29 cellular contexts compared by ENCODE assay signal in the genomic region with DNA sequence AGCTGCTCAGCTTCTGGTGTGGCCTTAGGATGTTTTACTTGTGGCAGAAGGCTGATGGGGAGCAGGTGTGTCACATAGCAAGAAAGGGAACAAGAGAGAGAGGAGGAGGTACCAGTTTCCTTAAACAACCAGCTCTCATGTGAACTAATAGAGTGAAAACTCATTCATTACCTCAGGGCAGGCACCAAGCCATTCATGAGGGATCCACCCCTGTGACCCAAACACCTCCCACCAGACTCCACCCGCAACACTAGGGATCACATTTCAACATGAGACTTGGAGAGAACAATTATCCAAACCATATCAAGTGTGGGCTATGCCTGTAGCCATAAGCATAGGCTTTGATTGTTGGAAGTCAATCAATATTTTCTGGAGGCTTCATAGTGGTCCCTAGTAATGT. TPM values are rescaled to one million over a fixed set of nuclear protein-coding genes. Genes with fewer than 3 reads are reported as not detected.
"Had no signal": no experiment of that assay in that cellular context is flagged by ENCODE, and none has a peak within 500 bp of the region (broad histone marks: within the 10 kb centered on the region; RNA-seq: fewer than 3 reads in every experiment).

No MANE protein-coding gene starts in this region.

- H3K27me3 ChIP-seq: neural progenitor cell, vagina had no signal

- H3K4me1 ChIP-seq: gastroesophageal sphincter, lower lobe of right lung, neural progenitor cell, vagina had no signal

- H3K36me3 ChIP-seq: gastroesophageal sphincter, lower lobe of right lung, neural progenitor cell, vagina had no signal

- DNase-seq: activated B cell treated with CpG ODN at 0.5 μM for 24 hours; activated CD4-positive, alpha-beta T cell treated with anti-CD3 and anti-CD28 coated beads for 36 hours; activated CD4-positive, alpha-beta T cell treated with anti-CD3 and anti-CD28 coated beads, Interleukin-2, amount 50 U/mL, for 4 hours; activated CD8-positive, alpha-beta memory T cell treated with anti-CD3 and anti-CD28 coated beads for 24 hours; activated CD8-positive, alpha-beta memory T cell treated with anti-CD3 and anti-CD28 coated beads, Interleukin-2, amount 50 U/mL, for 4 hours; activated naive CD4-positive, alpha-beta T cell; activated T-cell treated with anti-CD3 and anti-CD28 coated beads, Interleukin-2, amount 50 U/mL, for 24 hours; cerebellar nuclear complex; endodermal cell; head of caudate nucleus; left colon; lower lobe of right lung; naive thymus-derived CD8-positive, alpha-beta T cell; stimulated activated CD4-positive, alpha-beta T cell treated with anti-CD3 and anti-CD28 coated beads, Interleukin-2, amount 100 ng/mL, for 48 hours; stimulated activated CD8-positive, alpha-beta memory T cell treated with anti-CD3 and anti-CD28 coated beads, Interleukin-4, amount 100 ng/mL, for 48 hours; stimulated activated naive B cell treated with anti-CD40 and anti-IgM and Interleukin-4, amounts not matched to agents 10 μg/mL and 1 μg/mL and 100 μg/mL, for 72 hours; T1000 had no signal

- H3K4me3 ChIP-seq: coronary artery, gastroesophageal sphincter, lower lobe of right lung, neural progenitor cell, vagina had no signal

- ATAC-seq: activated CD4-positive, alpha-beta T cell treated with anti-CD3 and anti-CD28 coated beads for 36 hours; gastroesophageal sphincter; left colon; lower lobe of right lung; naive thymus-derived CD8-positive, alpha-beta T cell; sciatic nerve; stimulated activated naive B cell treated with anti-CD40 and anti-IgM and Interleukin-4, amounts not matched to agents 10 μg/mL and 1 μg/mL and 100 μg/mL, for 72 hours had no signal

- H3K9me3 ChIP-seq: lower lobe of right lung, vagina had no signal

- H3K9ac ChIP-seq: neural progenitor cell had no signal

- H3K27ac ChIP-seq: coronary artery, gastroesophageal sphincter, lower lobe of right lung, neural progenitor cell, vagina had no signal

- H2AFZ ChIP-seq: neural progenitor cell had no signal

- H3K4me2 ChIP-seq: neural progenitor cell had no signal

RNA-seq across cellular contexts. Expression of a gene that starts 56.0 kb away (rescaled TPM):
- total RNA-seq: activated B cell treated with CpG ODN at 0.5 μM for 24 hours; activated CD4-positive, alpha-beta T cell treated with anti-CD3 and anti-CD28 coated beads for 36 hours; activated T-helper 2 cell treated with anti-CD3 and anti-CD28 coated beads, Interferon-gamma antibody, Interleukin-2, Interleukin-4, amounts not matched to agents 10 μg/mL and 5 μg/mL and 100 μg/mL, durations not matched to agents 14 hours and 24 hours and 36 hours; endodermal cell; epithelial cell of proximal tubule; gastroesophageal sphincter; left colon; lower lobe of right lung; mesenteric fat pad; mucosa of gallbladder; naive thymus-derived CD8-positive, alpha-beta T cell; osteoblast; posterior vena cava; renal cortical epithelial cell; vagina had no signal
- polyA plus RNA-seq: naive thymus-derived CD8-positive, alpha-beta T cell had no signal
